16 cellular contexts compared by ENCODE assay signal in the genomic region with DNA sequence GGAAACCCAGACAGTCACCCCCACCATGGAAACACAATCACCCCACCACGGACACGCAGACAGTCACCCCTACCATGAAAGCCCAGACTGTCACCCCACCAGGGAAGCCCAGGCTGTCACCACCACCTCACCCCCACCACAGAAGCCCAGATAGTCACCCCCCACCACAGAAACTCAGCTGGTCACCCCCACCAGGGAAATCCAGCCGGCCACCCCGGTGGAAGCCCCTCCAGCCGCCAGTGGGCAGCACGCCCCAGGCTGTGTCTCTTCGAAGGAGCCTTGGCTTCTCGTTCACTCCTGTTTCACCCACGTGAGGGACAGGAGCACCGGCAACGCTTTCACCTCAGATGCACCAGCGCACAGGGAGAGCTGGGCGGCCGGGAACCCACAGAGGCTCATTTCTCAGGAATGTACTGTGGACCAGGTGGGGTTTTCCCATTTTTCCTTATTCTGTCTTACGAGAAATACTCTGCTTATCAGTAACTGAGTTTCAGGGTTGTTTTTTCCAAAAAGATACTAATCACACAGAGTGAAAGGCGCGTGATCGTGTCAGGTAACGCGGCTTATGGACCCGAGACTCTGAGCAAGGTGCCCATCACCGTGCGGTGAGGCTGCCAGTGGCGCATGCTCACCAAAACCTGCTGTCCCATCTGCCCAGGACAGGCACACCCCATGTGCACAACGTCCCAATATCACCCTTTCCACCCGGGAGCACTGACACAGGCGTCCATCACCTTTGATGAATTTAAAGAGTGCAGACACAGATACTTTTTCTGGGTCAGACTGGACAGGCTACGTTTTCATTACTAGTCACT. TPM values are rescaled to one million over a fixed set of nuclear protein-coding genes. Genes with fewer than 3 reads are reported as not detected.
DNase-seq lines count a peak whose midpoint lies in the region; ATAC-seq and TF ChIP-seq lines count a peak whose summit lies in the region.
"Had no signal": no experiment of that assay in that cellular context is flagged by ENCODE, and none has a peak within 500 bp of the region (broad histone marks: within the 10 kb centered on the region; RNA-seq: fewer than 3 reads in every experiment).

No MANE protein-coding gene starts in this region.

- no peak overlapping the region for H4K8ac ChIP-seq in trophoblast cell (ENCODE audit: low read depth, low read length)

- H4K91ac ChIP-seq in trophoblast cell (ENCODE audit: low read depth, low read length): no peak overlapping the region

- H2BK120ac ChIP-seq in trophoblast cell (ENCODE audit: insufficient read depth, low read length, poor library complexity): no peak overlapping the region

- intact Hi-C loops in activated CD4-positive, alpha-beta T cell treated with anti-CD3 and anti-CD28 coated beads for 36 hours (cut with DNase I, micrococcal nuclease): no loop called here

- WGBS in trophoblast cell (ENCODE audit: extremely low coverage, insufficient coverage, insufficient read length): no CpG with 5 or more reads among the region's 28 CpGs

- no peaks in the 10 kb centered on the region for H3K79me2 ChIP-seq in trophoblast cell (ENCODE audit: control insufficient read depth, insufficient read depth, low read length, poor library complexity)

- no peak overlapping the region for H2BK12ac ChIP-seq in trophoblast cell (ENCODE audit: low read length)

- no peak overlapping the region for H3K4me3 ChIP-seq in trophoblast cell (ENCODE audit: low read depth, low read length)
- H3K4me3 ChIP-seq: esophagus muscularis mucosa, HAP-1, hepatocyte, left ventricle myocardium inferior had no signal

- H3K27ac ChIP-seq in trophoblast cell (ENCODE audit: low read depth, low read length): no peak overlapping the region
- H3K27ac ChIP-seq in RWPE1: no peak overlapping the region
- H3K27ac ChIP-seq: esophagus muscularis mucosa, hepatocyte, HL-60, left ventricle myocardium inferior had no signal

- H3K27me3 Mint-ChIP-seq in activated CD4-positive, alpha-beta T cell treated with anti-CD3 and anti-CD28 coated beads for 36 hours: no peaks in the 10 kb centered on the region
- H3K27me3 Mint-ChIP-seq in IgD-negative memory B cell: no peaks in the 10 kb centered on the region
- H3K27me3 Mint-ChIP-seq in effector memory CD8-positive, alpha-beta T cell: no peaks in the 10 kb centered on the region

- peaks cover 15% of the 10 kb centered on the region for H3K4me1 Mint-ChIP-seq in activated CD4-positive, alpha-beta T cell treated with anti-CD3 and anti-CD28 coated beads for 36 hours
- peaks cover 13 to 45% (median 40%) of the 10 kb centered on the region in 3 donors for H3K4me1 Mint-ChIP-seq in IgD-negative memory B cell
- H3K4me1 Mint-ChIP-seq in effector memory CD8-positive, alpha-beta T cell (ENCODE audit: low read depth in 2 of 2): peaks cover 9 to 20% of the 10 kb centered on the region in 2 donors

- POLR2A ChIA-PET in activated CD4-positive, alpha-beta T cell treated with anti-CD3 and anti-CD28 coated beads for 36 hours (lab: Charles Lee): no interaction called here
- POLR2A ChIA-PET in RWPE1 (lab: Yijun Ruan, JAX; ENCODE audit: low non-redundant PET): no interaction called here

- no peak overlapping the region for H4K12ac ChIP-seq in trophoblast cell (ENCODE audit: low read depth, low read length)

- H3K4me3 Mint-ChIP-seq in activated CD4-positive, alpha-beta T cell treated with anti-CD3 and anti-CD28 coated beads for 36 hours: no peak overlapping the region
- peak overlapping the region in 3 of 4 donors; percentile 27 to 68 (median 65) for H3K4me3 Mint-ChIP-seq in IgD-negative memory B cell
- H3K4me3 Mint-ChIP-seq in effector memory CD8-positive, alpha-beta T cell: no peak overlapping the region

- H3K79me1 ChIP-seq in trophoblast cell (ENCODE audit: low read length): no peaks in the 10 kb centered on the region

- DNase-seq in activated CD4-positive, alpha-beta T cell treated with anti-CD3 and anti-CD28 coated beads for 36 hours: peak; percentile 16
- no peak for DNase-seq in activated CD4-positive, alpha-beta T cell treated with anti-CD3 and anti-CD28 coated beads for 1 hour
- DNase-seq in effector memory CD8-positive, alpha-beta T cell: no peak
- DNase-seq in trophoblast cell (peak; percentile 17 to 32), HCEC 1CT (no peak), RWPE1 (ENCODE audit: low spot score) (no peak)
- DNase-seq: 8988T, left ventricle myocardium inferior, NCI-H1694, NCI-H526 had no signal

- H3K23ac ChIP-seq in trophoblast cell (ENCODE audit: low read length): no peak overlapping the region

- peaks cover 36 to 45% of the 10 kb centered on the region in 2 experiments for H3K36me3 ChIP-seq in trophoblast cell (ENCODE audit: control insufficient read depth in 1 of 2, insufficient read depth in 2 of 2, low read length in 2 of 2)

- peaks cover 67% of the 10 kb centered on the region for H3K36me3 Mint-ChIP-seq in activated CD4-positive, alpha-beta T cell treated with anti-CD3 and anti-CD28 coated beads for 36 hours (ENCODE audit: low read depth)
- peaks cover 6% of the 10 kb centered on the region for H3K36me3 Mint-ChIP-seq in IgD-negative memory B cell
- H3K36me3 Mint-ChIP-seq in effector memory CD8-positive, alpha-beta T cell (ENCODE audit: insufficient read depth): peaks cover 46% of the 10 kb centered on the region

- H2AK5ac ChIP-seq in trophoblast cell (ENCODE audit: low read length): no peak overlapping the region

- H2BK5ac ChIP-seq in trophoblast cell (ENCODE audit: low read depth, low read length, poor library complexity): no peak overlapping the region

- ATAC-seq in activated CD4-positive, alpha-beta T cell treated with anti-CD3 and anti-CD28 coated beads for 36 hours: peak; percentile 30
- peak; percentile 45 for ATAC-seq in effector memory CD8-positive, alpha-beta T cell (replicated peaks)
- no peak for ATAC-seq in HG02610 (IDR thresholded peaks at IDR 0.05; ENCODE audit: unreplicated experiment)

- no peaks in the 10 kb centered on the region for H3K4me1 ChIP-seq in trophoblast cell (ENCODE audit: control insufficient read depth in 1 of 2, insufficient read depth in 2 of 2, low read length in 2 of 2)
- H3K4me1 ChIP-seq: esophagus muscularis mucosa, HAP-1, left ventricle myocardium inferior had no signal

- H3K9me3 Mint-ChIP-seq in activated CD4-positive, alpha-beta T cell treated with anti-CD3 and anti-CD28 coated beads for 36 hours (ENCODE audit: low read depth): no peaks in the 10 kb centered on the region
- no peaks in the 10 kb centered on the region for H3K9me3 Mint-ChIP-seq in IgD-negative memory B cell
- H3K9me3 Mint-ChIP-seq in effector memory CD8-positive, alpha-beta T cell: no peaks in the 10 kb centered on the region

- no peak overlapping the region for H3K9ac ChIP-seq in trophoblast cell (ENCODE audit: low read length)

- no peak overlapping the region for H3K18ac ChIP-seq in trophoblast cell (ENCODE audit: low read length)

- no peak overlapping the region for H3K27ac Mint-ChIP-seq in activated CD4-positive, alpha-beta T cell treated with anti-CD3 and anti-CD28 coated beads for 36 hours
- peak overlapping the region; percentile 73 to 100 (median 97) for H3K27ac Mint-ChIP-seq in IgD-negative memory B cell
- H3K27ac Mint-ChIP-seq in effector memory CD8-positive, alpha-beta T cell: peak overlapping the region; percentile 44 to 78

- H3K4ac ChIP-seq in trophoblast cell (ENCODE audit: low read depth, low read length): no peak overlapping the region

- CTCF ChIA-PET in activated CD4-positive, alpha-beta T cell treated with anti-CD3 and anti-CD28 coated beads for 36 hours (lab: Charles Lee): no interaction called here
- CTCF ChIA-PET in RWPE1 (lab: Yijun Ruan, JAX): no interaction called here

- no peaks in the 10 kb centered on the region for H3K27me3 ChIP-seq in trophoblast cell (ENCODE audit: insufficient read depth, low read length)
- H3K27me3 ChIP-seq: esophagus muscularis mucosa, hepatocyte had no signal

- H3K14ac ChIP-seq in trophoblast cell (ENCODE audit: low read length): no peak overlapping the region

- H3K9me3 ChIP-seq in trophoblast cell (ENCODE audit: insufficient read depth, low read depth, low read length): no peaks in the 10 kb centered on the region
- H3K9me3 ChIP-seq: esophagus muscularis mucosa, HAP-1 had no signal

- no peak overlapping the region for H2AFZ ChIP-seq in trophoblast cell (ENCODE audit: insufficient read depth, low read length, poor library complexity)
- H2AFZ ChIP-seq: hepatocyte had no signal

- no peak for TF ChIP-seq CTCF in RWPE1 (conservative IDR thresholded peaks at IDR 0.05; ENCODE audit: low read depth)

- no peak overlapping the region for H3K4me2 ChIP-seq in trophoblast cell (ENCODE audit: low read length)
- H3K4me2 ChIP-seq: hepatocyte had no signal

RNA-seq across cellular contexts. Expression of a gene that starts 28.0 kb away (rescaled TPM):
- 10 to 100 TPM; 52.1 to 55.8 TPM for total RNA-seq in activated CD4-positive, alpha-beta T cell treated with anti-CD3 and anti-CD28 coated beads for 36 hours
- 68.5 TPM for polyA plus RNA-seq in IgD-negative memory B cell
- 31.3 and 31.8 TPM in 2 replicates for polyA plus RNA-seq in trophoblast cell (2013)

RNA-seq across cellular contexts. Expression of a gene that starts 35.6 kb away (rescaled TPM):
- 10 to 100 TPM; 19.6 to 19.7 TPM for total RNA-seq in activated CD4-positive, alpha-beta T cell treated with anti-CD3 and anti-CD28 coated beads for 36 hours
- 25.0 TPM for polyA plus RNA-seq in IgD-negative memory B cell
- polyA plus RNA-seq in trophoblast cell (2013): 21.1 and 21.2 TPM in 2 replicates

Comparison
In these comparisons a context has a peak if more than half of its experiments do, and no peak if none do; other contexts are left out.
1. DNase-seq: peak in activated CD4-positive, alpha-beta T cell treated with anti-CD3 and anti-CD28 coated beads for 36 hours (single experiment) and trophoblast cell (2 of 2); none in activated CD4-positive, alpha-beta T cell treated with anti-CD3 and anti-CD28 coated beads for 1 hour (single experiment), effector memory CD8-positive, alpha-beta T cell (0 of 3), HCEC 1CT (single experiment) and RWPE1 (single experiment).
2. H3K4me3 Mint-ChIP-seq: peak in IgD-negative memory B cell (3 of 4); none in activated CD4-positive, alpha-beta T cell treated with anti-CD3 and anti-CD28 coated beads for 36 hours (single experiment) and effector memory CD8-positive, alpha-beta T cell (0 of 2).